Comparison of ENCODE assay signal across 8 cellular contexts in genomic region chr7:55254242-55254595, GRCh38.
DNase-seq lines count a peak whose midpoint lies in the region; ATAC-seq and TF ChIP-seq lines count a peak whose summit lies in the region.

No MANE protein-coding gene starts in this region.

- no peaks in the 10 kb centered on the region for H3K36me3 Mint-ChIP-seq in activated T-cell treated with anti-CD3 and anti-CD28 coated beads, Interleukin-2, amount 50 U/mL, for 4 hours (ENCODE audit: insufficient read depth)

- H3K9me3 ChIP-seq in adipocyte (ENCODE audit: control insufficient read depth, low read length) (no peaks in the 10 kb centered on the region), thoracic aorta (no peaks in the 10 kb centered on the region)

- H3K27me3 Mint-ChIP-seq in activated T-cell treated with anti-CD3 and anti-CD28 coated beads, Interleukin-2, amount 50 U/mL, for 4 hours (ENCODE audit: low read depth) = peaks cover 63% of the 10 kb centered on the region

- no peak for ATAC-seq in activated T-cell treated with anti-CD3 and anti-CD28 coated beads, Interleukin-2, amount 50 U/mL, for 4 hours
- ATAC-seq in left colon (peak; percentile 11), thoracic aorta (ENCODE audit: insufficient number of reproducible peaks, low FRiP score, low read depth) (no peak), HG02798 (IDR thresholded peaks at IDR 0.05; ENCODE audit: poor library complexity, unreplicated experiment) (no peak)

- H3K9me3 Mint-ChIP-seq in activated T-cell treated with anti-CD3 and anti-CD28 coated beads, Interleukin-2, amount 50 U/mL, for 4 hours = no peaks in the 10 kb centered on the region

- peak overlapping the region; percentile 32 for H3K9ac ChIP-seq in adipocyte (ENCODE audit: low read length)

- H3K4me3 Mint-ChIP-seq in activated T-cell treated with anti-CD3 and anti-CD28 coated beads, Interleukin-2, amount 50 U/mL, for 4 hours = peak overlapping the region; percentile 59

- H3K27me3 ChIP-seq in adipocyte (replicated peaks; ENCODE audit: control insufficient read depth, insufficient read depth, low read length) (no peaks in the 10 kb centered on the region), thoracic aorta (replicated peaks; ENCODE audit: insufficient read depth) (no peaks in the 10 kb centered on the region)

- H3K4me1 ChIP-seq in adipocyte (ENCODE audit: control insufficient read depth, insufficient read depth, low read length) (no peaks in the 10 kb centered on the region), thoracic aorta (ENCODE audit: control insufficient read depth in 1 of 2, low read depth in 2 of 2) (peaks cover 3 to 10% of the 10 kb centered on the region in 2 donors)

- intact Hi-C loops in left colon (cut with DNase I, micrococcal nuclease) = no loop called here

- H3K4me3 ChIP-seq in adipocyte (ENCODE audit: low read length) (peak overlapping the region; percentile 82), thoracic aorta (peak overlapping the region; percentile 76)

- no peak for TF ChIP-seq CTCF in thoracic aorta (IDR thresholded peaks at IDR 0.05)

- DNase-seq in activated T-cell treated with anti-CD3 and anti-CD28 coated beads, Interleukin-2, amount 50 U/mL, for 4 hours = no peak
- no peak for DNase-seq in activated T-cell treated with anti-CD3 and anti-CD28 coated beads, Interleukin-2, amount 50 U/mL, for 48 hours
- DNase-seq in adipocyte (ENCODE audit: low read depth) (no peak), left colon (peak in 1 of 2 donors; percentile 13), thoracic aorta (ENCODE audit: low spot score) (no peak), MV-4-11 (lab: John Stamatoyannopoulos, UW) (no peak), NCI-H1417 (lab: John Stamatoyannopoulos, UW) (no peak)

- H3K36me3 ChIP-seq in adipocyte (ENCODE audit: control insufficient read depth, insufficient read depth, low read length, severe bottlenecking) = no peaks in the 10 kb centered on the region
- no peaks in the 10 kb centered on the region for H3K36me3 ChIP-seq in thoracic aorta

- no peak overlapping the region for H3K27ac ChIP-seq in thoracic aorta

- H3K4me1 Mint-ChIP-seq in activated T-cell treated with anti-CD3 and anti-CD28 coated beads, Interleukin-2, amount 50 U/mL, for 4 hours (ENCODE audit: low read depth) = peaks cover 12% of the 10 kb centered on the region
